Comparison of ENCODE assay signal across 3 cellular contexts in genomic region chr13:40901032-40901431, GRCh38.
A peak's percentile ranks its signal among the peaks of the same experiment; 100 is the strongest.
DNase-seq lines count a peak whose midpoint lies in the region; ATAC-seq and TF ChIP-seq lines count a peak whose summit lies in the region.
"Not testable (repeated sequence)": the region's sequence is repeated elsewhere in the genome, so short reads cannot be mapped to it uniquely, and the experiment has no call there.

No MANE protein-coding gene starts in this region.

- H3K27ac Mint-ChIP-seq in glutamatergic neuron (ENCODE audit: unreplicated experiment) = not testable (repeated sequence)

- H3K4me3 Mint-ChIP-seq in glutamatergic neuron (ENCODE audit: unreplicated experiment) = not testable (repeated sequence)

- ATAC-seq in right cardiac atrium = not testable (repeated sequence)

- not testable (repeated sequence) for H3K27me3 Mint-ChIP-seq in glutamatergic neuron (ENCODE audit: unreplicated experiment)

- not testable (repeated sequence) for H3K9me3 Mint-ChIP-seq in glutamatergic neuron (ENCODE audit: unreplicated experiment)

- TF ChIP-seq POLR2A in thyroid gland (IDR thresholded peaks at IDR 0.05) = not testable (repeated sequence)

- not testable (repeated sequence) for H3K36me3 ChIP-seq in thyroid gland

- intact Hi-C loops in right cardiac atrium (cut with DNase I); thyroid gland (cut with DNase I): not testable (repeated sequence)

- H3K36me3 Mint-ChIP-seq in glutamatergic neuron (ENCODE audit: unreplicated experiment) = not testable (repeated sequence)

- not testable (repeated sequence) for H3K4me1 ChIP-seq in right cardiac atrium (ENCODE audit: control insufficient read depth, insufficient read depth, low read length)
- peaks cover 13 to 22% of the 10 kb centered on the region in 2 donors for H3K4me1 ChIP-seq in thyroid gland

- H3K27ac ChIP-seq in right cardiac atrium (ENCODE audit: low read length) = not testable (repeated sequence)
- peak overlapping the region in 2 of 3 donors; percentile 50 to 56 for H3K27ac ChIP-seq in thyroid gland

- H3K27me3 ChIP-seq in right cardiac atrium (ENCODE audit: control insufficient read depth, insufficient read depth); thyroid gland: not testable (repeated sequence)

- DNase-seq in glutamatergic neuron = peak; percentile 27
- DNase-seq in right cardiac atrium = peak in 2 of 3 donors; percentile 40 to 63
- DNase-seq in thyroid gland = not testable (repeated sequence)

- WGBS in right cardiac atrium = 95% methylated on average over 29 of the region's 31 CpGs
- 76 to 81% methylated on average over 4 to 5 of the region's 31 CpGs for WGBS in thyroid gland, 2 donors

- H3K4me3 ChIP-seq in right cardiac atrium (ENCODE audit: low read length); thyroid gland (replicated peaks in 1 of 3): not testable (repeated sequence)

- not testable (repeated sequence) for H3K9me3 ChIP-seq in right cardiac atrium (ENCODE audit: control insufficient read depth, low read length); thyroid gland

- TF ChIP-seq CTCF in glutamatergic neuron (IDR thresholded peaks at IDR 0.05; ENCODE audit: partially characterized antibody, unreplicated experiment); thyroid gland (IDR thresholded peaks at IDR 0.05): not testable (repeated sequence)

- not testable (repeated sequence) for H3K4me1 Mint-ChIP-seq in glutamatergic neuron (ENCODE audit: low read depth, unreplicated experiment)
